In the genomic region with DNA sequence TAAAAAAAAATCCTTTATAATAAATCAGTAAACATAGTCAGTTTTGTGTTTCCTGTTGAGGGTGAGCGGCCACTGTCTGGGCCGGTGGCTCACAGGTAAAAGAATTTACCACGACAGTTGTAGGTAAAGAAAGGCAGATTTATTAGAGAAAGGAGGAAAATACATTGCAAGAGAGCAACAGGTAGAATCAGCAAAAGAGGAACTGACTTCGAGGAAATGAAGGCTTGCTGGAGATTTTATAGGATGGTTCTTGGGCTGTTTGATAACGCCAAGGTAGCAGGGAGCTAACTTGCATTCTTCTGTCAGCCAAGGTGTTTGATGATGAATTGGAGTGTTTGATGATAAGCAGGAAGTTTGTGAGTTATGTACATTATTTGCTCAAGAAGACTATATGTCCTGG, we compare ENCODE assay signal across 31 cellular contexts. TPM values are rescaled to one million over a fixed set of nuclear protein-coding genes. Genes with fewer than 3 reads are reported as not detected.
"Had no signal": no experiment of that assay in that cellular context is flagged by ENCODE, and none has a peak within 500 bp of the region (broad histone marks: within the 10 kb centered on the region; RNA-seq: fewer than 3 reads in every experiment).

No MANE protein-coding gene starts in this region.

- H3K9me3 ChIP-seq: esophagus squamous epithelium, gastrocnemius medialis, heart right ventricle, left lung, lower lobe of right lung, mucosa of descending colon had no signal

- H3K4me1 Mint-ChIP-seq: endodermal cell had no signal

- H3K4me3 Mint-ChIP-seq: effector memory CD8-positive, alpha-beta T cell; endodermal cell; mesothelial cell of epicardium; naive B cell had no signal

- FAIRE-seq: endometrium, islet of Langerhans, keratinocyte had no signal

- H3K36me3 ChIP-seq: esophagus squamous epithelium, gastrocnemius medialis, heart right ventricle, left lung, lower lobe of right lung had no signal

- H3K4me1 ChIP-seq: esophagus squamous epithelium, gastrocnemius medialis, heart right ventricle, left lung, lower lobe of right lung had no signal

- H3K27me3 Mint-ChIP-seq: effector memory CD8-positive, alpha-beta T cell; naive B cell had no signal

- H3K27ac Mint-ChIP-seq: effector memory CD8-positive, alpha-beta T cell; endodermal cell; mesothelial cell of epicardium had no signal

- DNase-seq: dermis blood vessel endothelial cell; dorsolateral prefrontal cortex; effector CD8-positive, alpha-beta T cell; effector memory CD8-positive, alpha-beta T cell; endodermal cell; erythroblast; esophagus squamous epithelium; foreskin fibroblast; foreskin melanocyte; gastrocnemius medialis; glutamatergic neuron; head of caudate nucleus; heart right ventricle; hippocampal formation; left cardiac atrium; left lung; left ventricle myocardium superior; lower lobe of right lung; mesenchymal stem cell; mucosa of descending colon; naive B cell had no signal

- H3K4me3 ChIP-seq: coronary artery, dorsolateral prefrontal cortex, esophagus squamous epithelium, gastrocnemius medialis, heart right ventricle, left lung, lower lobe of right lung, mucosa of descending colon had no signal

- H3K36me3 Mint-ChIP-seq: mesothelial cell of epicardium, naive B cell had no signal

- H3K27ac ChIP-seq: coronary artery, dorsolateral prefrontal cortex, epithelial cell of prostate, esophagus squamous epithelium, gastrocnemius medialis, heart right ventricle, left lung, lower lobe of right lung had no signal

- H3K27me3 ChIP-seq: esophagus squamous epithelium, gastrocnemius medialis, left lung had no signal

- H3K9me3 Mint-ChIP-seq: effector memory CD8-positive, alpha-beta T cell; mesothelial cell of epicardium had no signal

- ATAC-seq: effector memory CD8-positive, alpha-beta T cell; esophagus mucosa; gastrocnemius medialis; heart right ventricle; left cardiac atrium; left lung; left ventricle myocardium superior; lower lobe of right lung; mucosa of descending colon had no signal

RNA-seq across cellular contexts. Expression of gene ZNF157, which starts 2.8 kb away (rescaled TPM):
- total RNA-seq: glomerular endothelial cell, left ventricle myocardium superior, lung microvascular endothelial cell, mesenteric fat pad had no signal
